34 cellular contexts compared by ENCODE assay signal in the genomic region with DNA sequence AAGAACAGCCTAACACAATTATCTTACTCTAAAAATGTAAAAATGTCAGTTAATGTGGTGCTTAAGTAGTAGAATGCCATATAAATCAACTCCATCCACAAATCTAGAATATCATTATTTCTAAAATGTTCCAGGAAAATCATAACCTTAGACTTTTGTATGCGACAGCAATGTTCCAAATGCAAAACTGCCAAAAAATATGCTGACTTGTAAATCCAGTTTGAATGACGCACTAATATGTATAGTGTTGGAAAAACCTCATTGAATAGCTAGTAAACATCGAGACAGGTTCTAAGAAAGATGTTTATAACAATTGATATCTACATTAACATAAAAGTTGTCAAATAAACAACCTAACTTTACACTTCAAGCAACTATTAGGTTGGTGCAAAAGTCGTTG.
DNase-seq lines count a peak whose midpoint lies in the region; ATAC-seq, FAIRE-seq and TF ChIP-seq lines count a peak whose summit lies in the region.
"Had no signal": no experiment of that assay in that cellular context is flagged by ENCODE, and none has a peak within 500 bp of the region (broad histone marks: within the 10 kb centered on the region; RNA-seq: fewer than 3 reads in every experiment).

No MANE protein-coding gene starts in this region.

- CTCF ChIA-PET in HepG2 (lab: Yijun Ruan, JAX; ENCODE audit: low intra/inter-chr PET ratio, low total read pairs), result no interaction called here
- CTCF ChIA-PET in A549 (lab: Yijun Ruan, JAX), result interaction anchor here (0.7 kb wide), 1 partner anchor 1319 kb away, joined by 3 read pairs; no protein-coding TSS in a partner anchor
- CTCF ChIA-PET in IMR-90 (lab: Yijun Ruan, JAX), result no interaction called here
- CTCF ChIA-PET in K562 (lab: Yijun Ruan, JAX; ENCODE audit: low intra/inter-chr PET ratio), result no interaction called here

- WGBS in HepG2 (ENCODE audit: low lambda C conversion rate), result 35% methylated on average over 4 of the region's 4 CpGs
- WGBS in right lobe of liver (ENCODE audit: insufficient coverage, low coverage, low lambda C conversion rate, missing lambda C conversion rate), result 65% methylated on average over 4 of the region's 4 CpGs
- WGBS in A549 (ENCODE audit: missing lambda C conversion rate), result 66% methylated on average over 4 of the region's 4 CpGs
- WGBS in IMR-90 (ENCODE audit: extremely low coverage in 2 of 2, insufficient read length in 1 of 2), 2 experiments, result no CpG with 5 or more reads among the region's 4 CpGs
- 26% methylated on average over 3 of the region's 4 CpGs for WGBS in K562 (ENCODE audit: insufficient coverage, low coverage, missing lambda C conversion rate)
- 89 to 94% (median 92%) methylated on average over 4 of the region's 4 CpGs for WGBS in stomach, 5 donors

- POLR2A ChIA-PET in HepG2 (lab: Yijun Ruan, JAX) (no interaction called here), A549 (lab: Yijun Ruan, JAX) (no interaction called here), IMR-90 (lab: Charles Lee; ENCODE audit: unreplicated experiment) (no interaction called here), K562 (lab: Yijun Ruan, JAX) (no interaction called here)

- no peak overlapping the region for H4K8ac ChIP-seq in IMR-90 (ENCODE audit: low read depth in 2 of 2, low read length in 2 of 2)

- ATAC-seq in HepG2 (no peak), right lobe of liver (no peak), A549 (no peak), IMR-90 (ENCODE audit: low read depth) (no peak), K562 (no peak)
- ATAC-seq: CD8-positive, alpha-beta T cell had no signal

- H3K4me1 ChIP-seq in HepG2 (ENCODE audit: insufficient read depth, low read length) (no peaks in the 10 kb centered on the region), right lobe of liver (no peaks in the 10 kb centered on the region), A549 (no peaks in the 10 kb centered on the region), IMR-90 (ENCODE audit: control insufficient read depth, insufficient read depth, low read length) (no peaks in the 10 kb centered on the region), K562 (replicated peaks in 1 of 2; ENCODE audit: control insufficient read depth in 2 of 2, insufficient read depth in 2 of 2, low read length in 2 of 2) (no peaks in the 10 kb centered on the region), stomach (no peaks in the 10 kb centered on the region)
- H3K4me1 ChIP-seq: BE2C; BLaER1; BLaER1 treated with 17β-estradiol and CSF1 and Interleukin-3, amounts not matched to agents 10 nM and 100 nM; Caco-2 had no signal

- H3K9me1 ChIP-seq in IMR-90 (ENCODE audit: insufficient read depth, low read length), result no peaks in the 10 kb centered on the region
- H3K9me1 ChIP-seq in K562 (ENCODE audit: control insufficient read depth, insufficient read depth, low read length), result no peaks in the 10 kb centered on the region

- TF ChIP-seq EP300 in HepG2 (IDR thresholded peaks at IDR 0.05; ENCODE audit: low read depth in 2 of 2, low read length in 2 of 2) (no peak), HepG2 (CRISPR knock-in tag; IDR thresholded peaks at IDR 0.05; ENCODE audit: borderline replicate concordance) (no peak), A549 (IDR thresholded peaks at IDR 0.05) (no peak), K562 (IDR thresholded peaks at IDR 0.05; ENCODE audit: low read length) (no peak), stomach (IDR thresholded peaks at IDR 0.05) (no peak)

- DNase-seq in HepG2 (ENCODE audit: low spot score) (no peak), right lobe of liver (no peak), A549 (ENCODE audit: low read depth in 1 of 2, low spot score in 1 of 2) (no peak), IMR-90 (no peak), K562 (ENCODE audit: extremely low read depth in 1 of 4, low spot score in 3 of 4) (no peak), GM03348 (ENCODE audit: low spot score) (no peak), NCI-H69 (lab: John Stamatoyannopoulos, UW) (no peak), stomach (no peak)
- DNase-seq: 8988T; ACHN; AML-193; BE2C; C1 segment of cervical spinal cord; Caco-2; Calu3; CD4-positive, alpha-beta memory T cell; CD4-positive, alpha-beta T cell; CD4-positive, CD25-positive, alpha-beta regulatory T cell; CD8-positive, alpha-beta memory T cell; CD8-positive, alpha-beta T cell; COR-L47; DMS 273 treated with DMSO at 0.1 percent for 48 hours; DMS153; DMS53; DMS79; DMS79 treated with DMSO at 0.1 percent for 48 hours; DND-41; EL had no signal

- H3K27me3 ChIP-seq in HepG2 (ENCODE audit: control insufficient read depth in 1 of 2, insufficient read depth in 2 of 2, low read length in 2 of 2) (no peaks in the 10 kb centered on the region), right lobe of liver (no peaks in the 10 kb centered on the region), IMR-90 (ENCODE audit: control insufficient read depth, insufficient read depth, low read length) (no peaks in the 10 kb centered on the region), K562 (ENCODE audit: control insufficient read depth in 2 of 2, insufficient read depth in 2 of 2, low read length in 2 of 2) (no peaks in the 10 kb centered on the region), stomach (no peaks in the 10 kb centered on the region)
- H3K27me3 ChIP-seq: BE2C; BLaER1; BLaER1 treated with 17β-estradiol and CSF1 and Interleukin-3, amounts not matched to agents 10 nM and 100 nM had no signal

- H3K9ac ChIP-seq in HepG2 (ENCODE audit: insufficient read depth, low read depth, low read length) (no peak overlapping the region), IMR-90 (ENCODE audit: low read depth, low read length) (no peak overlapping the region), K562 (ENCODE audit: insufficient read depth in 1 of 2, low read depth in 2 of 2, low read length in 2 of 2) (no peak overlapping the region)
- H3K9ac ChIP-seq: BLaER1; BLaER1 treated with 17β-estradiol and CSF1 and Interleukin-3, amounts not matched to agents 10 nM and 100 nM had no signal

- no peak overlapping the region for H2BK120ac ChIP-seq in IMR-90 (ENCODE audit: low read depth, low read length)

- no peak overlapping the region for H2BK20ac ChIP-seq in IMR-90 (ENCODE audit: low read depth, low read length)

- no peaks in the 10 kb centered on the region for H4K20me1 ChIP-seq in HepG2 (ENCODE audit: insufficient read depth, low read length)
- H4K20me1 ChIP-seq in IMR-90 (ENCODE audit: insufficient read depth, low read length), result no peaks in the 10 kb centered on the region
- no peaks in the 10 kb centered on the region for H4K20me1 ChIP-seq in K562 (replicated peaks; ENCODE audit: control insufficient read depth, insufficient read depth, low read length)
- H4K20me1 ChIP-seq: BLaER1; BLaER1 treated with 17β-estradiol and CSF1 and Interleukin-3, amounts not matched to agents 10 nM and 100 nM had no signal

- no peak overlapping the region for H3K14ac ChIP-seq in IMR-90 (replicated peaks; ENCODE audit: low read depth, low read length)

- dilution Hi-C loops in IMR-90 (cut with HindIII; ENCODE audit: low sequenced_read_pairs, unreplicated experiment), result no loop called here

- no peak overlapping the region for H3K27ac ChIP-seq in HepG2 (ENCODE audit: extremely low read length, insufficient read depth, low read length)
- no peak overlapping the region for H3K27ac ChIP-seq in right lobe of liver
- no peak overlapping the region for H3K27ac ChIP-seq in A549
- no peak overlapping the region for H3K27ac ChIP-seq in IMR-90 (ENCODE audit: insufficient read depth, low read length)
- H3K27ac ChIP-seq in K562 (ENCODE audit: extremely low read depth, low read depth, low read length), result no peak overlapping the region
- H3K27ac ChIP-seq in stomach, result no peak overlapping the region
- H3K27ac ChIP-seq: 22Rv1; BLaER1; BLaER1 treated with 17β-estradiol and CSF1 and Interleukin-3, amounts not matched to agents 10 nM and 100 nM; C4-2B had no signal

- H3K36me3 ChIP-seq in HepG2 (replicated peaks in 1 of 2; ENCODE audit: control insufficient read depth in 1 of 2, insufficient read depth in 2 of 2, low read length in 2 of 2) (no peaks in the 10 kb centered on the region), right lobe of liver (no peaks in the 10 kb centered on the region), IMR-90 (ENCODE audit: control insufficient read depth, insufficient read depth, low read length) (no peaks in the 10 kb centered on the region), K562 (ENCODE audit: control insufficient read depth, insufficient read depth, low read length) (no peaks in the 10 kb centered on the region), stomach (no peaks in the 10 kb centered on the region)
- H3K36me3 ChIP-seq: BE2C; BLaER1; BLaER1 treated with 17β-estradiol and CSF1 and Interleukin-3, amounts not matched to agents 10 nM and 100 nM had no signal

- no peaks in the 10 kb centered on the region for H3K79me1 ChIP-seq in IMR-90 (ENCODE audit: low read depth in 1 of 2, low read length in 2 of 2)

- BruUV-seq in HepG2 (replicated peaks; lab: Mats Ljungman, UMichigan) (no TSS peak), IMR-90 (replicated peaks; lab: Mats Ljungman, UMichigan) (no TSS peak), K562 (replicated peaks; lab: Mats Ljungman, UMichigan) (no TSS peak)

- TF ChIP-seq CTCF in HepG2 (CRISPR knock-in tag; IDR thresholded peaks at IDR 0.05) (no peak), right lobe of liver (IDR thresholded peaks at IDR 0.05) (no peak), A549 (IDR thresholded peaks at IDR 0.05) (no peak), IMR-90 (conservative IDR thresholded peaks at IDR 0.05; ENCODE audit: low read depth, low read length) (no peak), K562 (IDR thresholded peaks at IDR 0.05 in 2 of 3, conservative IDR thresholded peaks at IDR 0.05 in 1 of 3; ENCODE audit: insufficient read depth in 2 of 3, low read depth in 1 of 3, low read length in 3 of 3) (no peak), stomach (IDR thresholded peaks at IDR 0.05) (no peak)

- no peak overlapping the region for H3K56ac ChIP-seq in IMR-90 (ENCODE audit: extremely low read depth, insufficient read depth, low read length)

- H3K4me2 ChIP-seq in HepG2 (ENCODE audit: low read depth, low read length) (no peak overlapping the region), A549 (no peak overlapping the region), IMR-90 (ENCODE audit: low read depth, low read length) (no peak overlapping the region), K562 (ENCODE audit: insufficient read depth, low read length) (no peak overlapping the region)
- H3K4me2 ChIP-seq: BLaER1; BLaER1 treated with 17β-estradiol and CSF1 and Interleukin-3, amounts not matched to agents 10 nM and 100 nM had no signal

- FAIRE-seq in HepG2 (lab: Jason Lieb, UNC), result no peak
- FAIRE-seq in A549 (lab: Jason Lieb, UNC), result no peak
- no peak for FAIRE-seq in K562 (lab: Jason Lieb, UNC)
- FAIRE-seq: A204.1, D721Med had no signal

- no peak overlapping the region for H2BK5ac ChIP-seq in IMR-90 (ENCODE audit: low read depth, low read length, poor library complexity, severe bottlenecking)

- in situ Hi-C loops in HepG2 (cut with HindIII; ENCODE audit: extremely low pct_ligation_motif_present, low pct_unique_long_range_greater_than_20kb) (no loop called here), IMR-90 (cut with MboI; ENCODE audit: low sequenced_read_pairs) (no loop called here), K562 (cut with MboI) (no loop called here)

- H4K91ac ChIP-seq in IMR-90 (ENCODE audit: insufficient read depth, low read depth, low read length), result no peak overlapping the region

- H2AK9ac ChIP-seq in IMR-90 (replicated peaks; ENCODE audit: low read depth, low read length, poor library complexity), result no peak overlapping the region

- H2AFZ ChIP-seq in HepG2 (ENCODE audit: low read length), result no peak overlapping the region
- H2AFZ ChIP-seq in IMR-90 (replicated peaks; ENCODE audit: low read length, poor library complexity), result no peak overlapping the region
- no peak overlapping the region for H2AFZ ChIP-seq in K562 (ENCODE audit: low read depth, low read length)

- H3K9me3 ChIP-seq in HepG2 (ENCODE audit: low read length) (no peaks in the 10 kb centered on the region), right lobe of liver (no peaks in the 10 kb centered on the region), A549 (no peaks in the 10 kb centered on the region), IMR-90 (ENCODE audit: control insufficient read depth, insufficient read depth, low read length) (no peaks in the 10 kb centered on the region), K562 (replicated peaks; ENCODE audit: control insufficient read depth, insufficient read depth, low read depth, low read length) (no peaks in the 10 kb centered on the region), stomach (no peaks in the 10 kb centered on the region)
- H3K9me3 ChIP-seq: BE2C; BLaER1; BLaER1 treated with 17β-estradiol and CSF1 and Interleukin-3, amounts not matched to agents 10 nM and 100 nM; Caco-2 had no signal

- H3K79me2 ChIP-seq in HepG2 (ENCODE audit: insufficient read depth, low read length) (no peaks in the 10 kb centered on the region), K562 (ENCODE audit: control insufficient read depth, insufficient read depth, low read length) (no peaks in the 10 kb centered on the region)

- TF ChIP-seq POLR2A in HepG2 (IDR thresholded peaks at IDR 0.05; ENCODE audit: insufficient read depth in 1 of 2, low read depth in 2 of 2, low read length in 2 of 2) (no peak), right lobe of liver (IDR thresholded peaks at IDR 0.05) (no peak), A549 (IDR thresholded peaks at IDR 0.05; ENCODE audit: low read length) (no peak), IMR-90 (IDR thresholded peaks at IDR 0.05; ENCODE audit: low read depth, low read length) (no peak), K562 (conservative IDR thresholded peaks at IDR 0.05) (no peak), stomach (IDR thresholded peaks at IDR 0.05) (no peak)

- H3K4me3 ChIP-seq in HepG2 (replicated peaks in 1 of 3; ENCODE audit: insufficient read depth in 1 of 3, low read depth in 2 of 3, low read length in 3 of 3) (no peak overlapping the region), right lobe of liver (no peak overlapping the region), A549 (no peak overlapping the region), IMR-90 (ENCODE audit: insufficient read depth, low read depth, low read length) (no peak overlapping the region), K562 (no peak overlapping the region), stomach (no peak overlapping the region)
- H3K4me3 ChIP-seq: BLaER1; BLaER1 treated with 17β-estradiol and CSF1 and Interleukin-3, amounts not matched to agents 10 nM and 100 nM had no signal

- intact Hi-C loops in HepG2 (cut with micrococcal nuclease; ENCODE audit: unreplicated experiment) (no loop called here), right lobe of liver (cut with DNase I) (no loop called here), IMR-90 (cut with micrococcal nuclease) (loop anchor here (10.0 kb wide), 1 partner anchor 276 kb away; no protein-coding TSS in a partner anchor), K562 (cut with micrococcal nuclease) (no loop called here), stomach (cut with DNase I; ENCODE audit: low total_unique reads) (no loop called here)

- TF ChIP-seq RAD21 in HepG2 (CRISPR knock-in tag; IDR thresholded peaks at IDR 0.05), result no peak
- TF ChIP-seq RAD21 in A549 (conservative IDR thresholded peaks at IDR 0.05 in 1 of 2, IDR thresholded peaks at IDR 0.05 in 1 of 2), result no peak
- no peak for TF ChIP-seq RAD21 in IMR-90 (IDR thresholded peaks at IDR 0.05; ENCODE audit: low read length)
- no peak for TF ChIP-seq RAD21 in K562 (CRISPR knock-in tag; conservative IDR thresholded peaks at IDR 0.05 in 1 of 2, IDR thresholded peaks at IDR 0.05 in 1 of 2)

- no peak overlapping the region for H4K5ac ChIP-seq in IMR-90 (ENCODE audit: low read depth, low read length)

- no peak overlapping the region for H3K23ac ChIP-seq in IMR-90 (ENCODE audit: low read depth, low read length)

- H2AK5ac ChIP-seq in IMR-90 (ENCODE audit: low read depth, low read length), result no peak overlapping the region

- no peak overlapping the region for H3K4ac ChIP-seq in IMR-90 (ENCODE audit: low read depth, low read length)

- no peak overlapping the region for H3K18ac ChIP-seq in IMR-90 (ENCODE audit: low read depth, low read length)

- no peak overlapping the region for H2BK15ac ChIP-seq in IMR-90 (ENCODE audit: low read depth, low read length)

Comparison
In these comparisons a context has a peak if more than half of its experiments do, and no peak if none do; other contexts are left out.
1. Of the 241 proteins assayed by ChIP-seq in both HepG2 and K562: peak only in HepG2: MAFF and MAFK; only in K562: none; in both: none; in neither: 238; mixed calls (peak in some experiments, not most) for 1.